8 cellular contexts compared by ENCODE assay signal in genomic region chr12:105331805-105332251, GRCh38. TPM values are rescaled to one million over a fixed set of nuclear protein-coding genes. Genes with fewer than 3 reads are reported as not detected.
DNase-seq lines count a peak whose midpoint lies in the region; ATAC-seq and TF ChIP-seq lines count a peak whose summit lies in the region.

No MANE protein-coding gene starts in this region.

- H3K4me1 ChIP-seq in ES-I3 (ENCODE audit: insufficient read depth, low read length), result peaks cover 33% of the 10 kb centered on the region
- peaks cover 10% of the 10 kb centered on the region for H3K4me1 ChIP-seq in neural progenitor cell
- H3K4me1 ChIP-seq in left lung, result peaks cover 3 to 12% of the 10 kb centered on the region in 2 donors

- no peak for TF ChIP-seq CTCF in neural progenitor cell (IDR thresholded peaks at IDR 0.05)
- TF ChIP-seq CTCF in left lung (IDR thresholded peaks at IDR 0.05), result no peak

- peaks cover 22% of the 10 kb centered on the region for H3K79me2 ChIP-seq in neural progenitor cell (ENCODE audit: low read depth)

- H3K9me3 ChIP-seq in ES-I3 (ENCODE audit: control insufficient read depth, insufficient read depth, low read length) (no peaks in the 10 kb centered on the region), neural progenitor cell (ENCODE audit: low read depth) (no peaks in the 10 kb centered on the region), left lung (no peaks in the 10 kb centered on the region)

- H3K4me3 Mint-ChIP-seq in central memory CD8-positive, alpha-beta T cell, result peak overlapping the region; percentile 83
- peak overlapping the region; percentile 94 for H3K4me3 Mint-ChIP-seq in neural progenitor cell

- no peaks in the 10 kb centered on the region for H3K9me3 Mint-ChIP-seq in central memory CD8-positive, alpha-beta T cell
- no peaks in the 10 kb centered on the region for H3K9me3 Mint-ChIP-seq in neural progenitor cell

- DNase-seq in NCI-H748 treated with DMSO at 0.1 percent for 48 hours (lab: John Stamatoyannopoulos, UW) (peak; percentile 44), neural progenitor cell (ENCODE audit: low spot score) (peak; percentile 12), left lung (no peak), HuH-7 (ENCODE audit: low spot score) (no peak)
- peak in 1 of 2 donors; percentile 36 for DNase-seq in central memory CD8-positive, alpha-beta T cell (ENCODE audit: low spot score in 2 of 2)

- H3F3A ChIP-seq in neural progenitor cell (ENCODE audit: low read depth), result no peaks in the 10 kb centered on the region

- H3K4me2 ChIP-seq in neural progenitor cell, result peak overlapping the region; percentile 87

- no peaks in the 10 kb centered on the region for H3K27me3 Mint-ChIP-seq in central memory CD8-positive, alpha-beta T cell
- H3K27me3 Mint-ChIP-seq in neural progenitor cell (ENCODE audit: insufficient read depth, low read depth), result no peaks in the 10 kb centered on the region

- H3K36me3 ChIP-seq in ES-I3 (ENCODE audit: insufficient read depth, low read length), result no peaks in the 10 kb centered on the region
- H3K36me3 ChIP-seq in neural progenitor cell, result no peaks in the 10 kb centered on the region
- no peaks in the 10 kb centered on the region for H3K36me3 ChIP-seq in left lung

- H4K20me1 ChIP-seq in neural progenitor cell (ENCODE audit: low read depth), result peaks cover 12% of the 10 kb centered on the region

- H3K27ac ChIP-seq in neural progenitor cell, result no peak overlapping the region
- H3K27ac ChIP-seq in left lung, result no peak overlapping the region

- H3K4me3 ChIP-seq in neural progenitor cell, result peak overlapping the region; percentile 59
- no peak overlapping the region for H3K4me3 ChIP-seq in left lung

- H2AFZ ChIP-seq in neural progenitor cell (replicated peaks), result no peak overlapping the region

- ATAC-seq in central memory CD8-positive, alpha-beta T cell (replicated peaks; ENCODE audit: extremely low read depth, poor library complexity, severe bottlenecking), result peak; percentile 41
- ATAC-seq in GM18873 (IDR thresholded peaks at IDR 0.05; ENCODE audit: low FRiP score, unreplicated experiment), result no peak
- ATAC-seq in left lung, result no peak
- ATAC-seq in HG03095 (IDR thresholded peaks at IDR 0.05; ENCODE audit: unreplicated experiment), result no peak

- H3K4me1 Mint-ChIP-seq in central memory CD8-positive, alpha-beta T cell, result peaks cover 87% of the 10 kb centered on the region
- H3K4me1 Mint-ChIP-seq in neural progenitor cell, result peaks cover 30% of the 10 kb centered on the region

- H3K9ac ChIP-seq in ES-I3 (ENCODE audit: low read depth, low read length) (peak overlapping the region; percentile 47; the same call in 1 of the 2 replicates), neural progenitor cell (no peak overlapping the region)

- H3K36me3 Mint-ChIP-seq in central memory CD8-positive, alpha-beta T cell (ENCODE audit: insufficient read depth), result peaks cover 13% of the 10 kb centered on the region
- H3K36me3 Mint-ChIP-seq in neural progenitor cell, result peaks cover 3% of the 10 kb centered on the region

- intact Hi-C loops in left lung (cut with DNase I), result no loop called here

- H3K27me3 ChIP-seq in neural progenitor cell, result peaks cover 47% of the 10 kb centered on the region
- H3K27me3 ChIP-seq in left lung, result peaks cover 0 to 26% of the 10 kb centered on the region in 2 donors

- peak overlapping the region; percentile 87 for H3K27ac Mint-ChIP-seq in central memory CD8-positive, alpha-beta T cell (ENCODE audit: low read depth)
- no peak overlapping the region for H3K27ac Mint-ChIP-seq in neural progenitor cell

RNA-seq across cellular contexts. Expression of gene C12orf75, which starts 1.3 kb away (rescaled TPM):
- total RNA-seq in neural progenitor cell (ENCODE audit: low replicate concordance) (32.7 and 59.9 TPM in 2 replicates), left lung (10 to 100 TPM; 16.2 to 17.0 TPM)

Comparison
In these comparisons a context has a peak if more than half of its experiments do, and no peak if none do; other contexts are left out.
1. DNase-seq: peak in NCI-H748 treated with DMSO at 0.1 percent for 48 hours (single experiment) and neural progenitor cell (single experiment); none in left lung (0 of 2) and HuH-7 (single experiment).